ENCODE assay signal across 1 cellular context in genomic region chr20:53829706-53830521, GRCh38.
TF ChIP-seq lines count a peak whose summit lies in the region.

No MANE protein-coding gene starts in this region.

TF ChIP-seq in HEK293, 187 proteins besides CTCF, POLR2A, EP300 and RAD21 (continued from another document and continues in another):
- TF ChIP-seq ZNF488 (tag by site-specific recombination; IDR thresholded peaks at IDR 0.05), result no peak
- TF ChIP-seq ZNF132 (tag by site-specific recombination; IDR thresholded peaks at IDR 0.05; ENCODE audit: borderline replicate concordance), result no peak
- no peak for TF ChIP-seq ZSCAN4 (tag by site-specific recombination; IDR thresholded peaks at IDR 0.05)
- TF ChIP-seq FEZF1 (tag by site-specific recombination; IDR thresholded peaks at IDR 0.05), result peak; percentile 58
- TF ChIP-seq BCL11A (tag by site-specific recombination; IDR thresholded peaks at IDR 0.05; ENCODE audit: low read depth), result no peak
- TF ChIP-seq ZNF350 (tag by site-specific recombination; IDR thresholded peaks at IDR 0.05), result no peak
- TF ChIP-seq ZNF776 (tag by site-specific recombination; IDR thresholded peaks at IDR 0.05; ENCODE audit: borderline replicate concordance), result no peak
- TF ChIP-seq SCRT1 (tag by site-specific recombination; IDR thresholded peaks at IDR 0.05; ENCODE audit: borderline replicate concordance), result peak; percentile 46
- TF ChIP-seq BCL11B (tag by site-specific recombination; IDR thresholded peaks at IDR 0.05; ENCODE audit: low read depth), result no peak
- no peak for TF ChIP-seq ZBTB1 (tag by site-specific recombination; IDR thresholded peaks at IDR 0.05)
- TF ChIP-seq IKZF3 (tag by site-specific recombination; IDR thresholded peaks at IDR 0.05), result peak; percentile 63
- 0 out of 2 replicates have a peak, but pooled peaks have one; percentile 9 for TF ChIP-seq ZBTB8A (tag by site-specific recombination; IDR thresholded peaks at IDR 0.05)
- no peak for TF ChIP-seq ZBTB26 (tag by site-specific recombination; optimal IDR thresholded peaks at IDR 0.05)
- no peak for TF ChIP-seq ZNF514 (tag by site-specific recombination; IDR thresholded peaks at IDR 0.05)
- TF ChIP-seq PRDM10 (tag by site-specific recombination; IDR thresholded peaks at IDR 0.05), result no peak
- TF ChIP-seq ZBTB21 (tag by site-specific recombination; IDR thresholded peaks at IDR 0.05), result no peak
- TF ChIP-seq ZBTB17 (tag by site-specific recombination; IDR thresholded peaks at IDR 0.05), result no peak
- no peak for TF ChIP-seq ZNF354C (tag by site-specific recombination; IDR thresholded peaks at IDR 0.05; ENCODE audit: borderline replicate concordance, low read depth)
- TF ChIP-seq ZNF18 (tag by site-specific recombination; IDR thresholded peaks at IDR 0.05), result no peak
- TF ChIP-seq ZBTB6 (tag by site-specific recombination; IDR thresholded peaks at IDR 0.05), result no peak
- TF ChIP-seq ZNF510 (tag by site-specific recombination; IDR thresholded peaks at IDR 0.05; ENCODE audit: insufficient replicate concordance), result no peak
- no peak for TF ChIP-seq ZSCAN18 (tag by site-specific recombination; IDR thresholded peaks at IDR 0.05)
- peak; percentile 63 for TF ChIP-seq ZBTB44 (tag by site-specific recombination; IDR thresholded peaks at IDR 0.05)
- TF ChIP-seq ZEB2 (tag by site-specific recombination; IDR thresholded peaks at IDR 0.05), result peak; percentile 28; the same call in 1 of the 2 replicates
- TF ChIP-seq EGR2 (tag by site-specific recombination; IDR thresholded peaks at IDR 0.05; ENCODE audit: low read depth), result no peak
- no peak for TF ChIP-seq ZNF623 (tag by site-specific recombination; IDR thresholded peaks at IDR 0.05)
- no peak; the same call in 1 of the 2 replicates for TF ChIP-seq INSM2 (tag by site-specific recombination; IDR thresholded peaks at IDR 0.05)
- TF ChIP-seq ZNF16 (tag by site-specific recombination; IDR thresholded peaks at IDR 0.05; ENCODE audit: low read depth), result no peak
- no peak for TF ChIP-seq ZSCAN30 (tag by site-specific recombination; IDR thresholded peaks at IDR 0.05)
- no peak for TF ChIP-seq ZNF555 (tag by site-specific recombination; conservative IDR thresholded peaks at IDR 0.05)
- TF ChIP-seq ZNF266 (tag by site-specific recombination; IDR thresholded peaks at IDR 0.05; ENCODE audit: low read depth), result no peak
- TF ChIP-seq ZNF707 (tag by site-specific recombination; IDR thresholded peaks at IDR 0.05), result no peak
- TF ChIP-seq ZNF596 (tag by site-specific recombination; IDR thresholded peaks at IDR 0.05), result no peak
- no peak for TF ChIP-seq ZNF404 (tag by site-specific recombination; IDR thresholded peaks at IDR 0.05)
- TF ChIP-seq PBX3 (CRISPR knock-in tag; IDR thresholded peaks at IDR 0.05), result no peak
- TF ChIP-seq MEIS1 (CRISPR knock-in tag; IDR thresholded peaks at IDR 0.05; ENCODE audit: borderline replicate concordance), result no peak
- TF ChIP-seq ZNF521 (tag by site-specific recombination; IDR thresholded peaks at IDR 0.05), result no peak
- TF ChIP-seq ZNF174 (tag by site-specific recombination; IDR thresholded peaks at IDR 0.05), result no peak
- TF ChIP-seq HOXD13 (CRISPR knock-in tag; IDR thresholded peaks at IDR 0.05; ENCODE audit: borderline replicate concordance), result no peak
- TF ChIP-seq ZNF133 (tag by site-specific recombination; IDR thresholded peaks at IDR 0.05), result no peak
